ENCODE assay signal across 29 cellular contexts in genomic region chr4:159484861-159485260, GRCh38.
"Had no signal": no experiment of that assay in that cellular context is flagged by ENCODE, and none has a peak within 500 bp of the region (broad histone marks: within the 10 kb centered on the region; RNA-seq: fewer than 3 reads in every experiment).

No MANE protein-coding gene starts in this region.

- H3K4me1 ChIP-seq: colonic mucosa, parathyroid adenoma, testis, upper lobe of left lung had no signal

- DNase-seq: activated CD4-positive, alpha-beta T cell treated with anti-CD3 and anti-CD28 coated beads, Interleukin-2, amount 10 ng/mL, durations not matched to agents 7 days and 5 days; activated CD4-positive, CD25-positive, alpha-beta regulatory T cell treated with anti-CD3 and anti-CD28 coated beads, Interleukin-2, amount 50 U/mL, for 72 hours; activated CD8-positive, alpha-beta memory T cell treated with anti-CD3 and anti-CD28 coated beads, Interleukin-2, amount 10 ng/mL, durations not matched to agents 7 days and 5 days; activated CD8-positive, alpha-beta T cell treated with anti-CD3 and anti-CD28 coated beads for 36 hours; activated gamma-delta T cell; activated naive CD4-positive, alpha-beta T cell treated with anti-CD3 and anti-CD28 coated beads, Interleukin-2, amount 50 U/mL, for 16 hours; activated naive CD8-positive, alpha-beta T cell treated with anti-CD3 and anti-CD28 coated beads, Interleukin-2, amount 50 U/mL, for 24 hours; aorta; brain microvascular endothelial cell; colonic mucosa; dorsolateral prefrontal cortex; effector memory CD8-positive, alpha-beta T cell; heart left ventricle; islet precursor cell; left cardiac atrium; mesenchymal stem cell; naive B cell; nucleus accumbens; stimulated activated CD4-positive, alpha-beta T cell treated with anti-CD3 and anti-CD28 coated beads, Interleukin-2, amount 100 ng/mL, for 48 hours; stimulated activated CD8-positive, alpha-beta memory T cell treated with anti-CD3 and anti-CD28 coated beads, Interleukin-4, amount 100 ng/mL, for 48 hours; stimulated activated naive B cell treated with anti-CD40 and anti-IgM and Interleukin-4, amounts not matched to agents 10 μg/mL and 1 μg/mL and 100 μg/mL, for 72 hours; T-cell; testis; upper lobe of left lung; WERI-Rb-1 had no signal

- H3K9ac ChIP-seq: parathyroid adenoma had no signal

- H3K9me3 ChIP-seq: colonic mucosa, esophagus muscularis mucosa, gastroesophageal sphincter, heart left ventricle, testis, upper lobe of left lung had no signal

- H3K36me3 ChIP-seq: brain microvascular endothelial cell, colonic mucosa, esophagus muscularis mucosa, gastroesophageal sphincter, heart left ventricle, upper lobe of left lung, WERI-Rb-1 had no signal

- H2AFZ ChIP-seq: parathyroid adenoma had no signal

- H3K27me3 ChIP-seq: brain microvascular endothelial cell, colonic mucosa, testis, upper lobe of left lung had no signal

- ATAC-seq: activated CD8-positive, alpha-beta memory T cell treated with anti-CD3 and anti-CD28 coated beads, Interleukin-2, amount 10 ng/mL, durations not matched to agents 7 days and 5 days; activated CD8-positive, alpha-beta T cell treated with anti-CD3 and anti-CD28 coated beads for 36 hours; activated naive CD8-positive, alpha-beta T cell treated with anti-CD3 and anti-CD28 coated beads, Interleukin-2, amount 50 U/mL, for 24 hours; effector memory CD8-positive, alpha-beta T cell; gastroesophageal sphincter; heart left ventricle; sciatic nerve; stimulated activated naive B cell treated with anti-CD40 and anti-IgM and Interleukin-4, amounts not matched to agents 10 μg/mL and 1 μg/mL and 100 μg/mL, for 72 hours; T-cell had no signal

- H3K79me2 ChIP-seq: parathyroid adenoma had no signal

- H3K27ac ChIP-seq: brain microvascular endothelial cell, colonic mucosa, dorsolateral prefrontal cortex, esophagus muscularis mucosa, gastroesophageal sphincter, heart left ventricle, parathyroid adenoma, testis, upper lobe of left lung, WERI-Rb-1 had no signal

- H3K4me3 ChIP-seq: colonic mucosa, dorsolateral prefrontal cortex, esophagus muscularis mucosa, gastroesophageal sphincter, heart left ventricle, testis, upper lobe of left lung had no signal
